13 cellular contexts compared by ENCODE assay signal in the genomic region with DNA sequence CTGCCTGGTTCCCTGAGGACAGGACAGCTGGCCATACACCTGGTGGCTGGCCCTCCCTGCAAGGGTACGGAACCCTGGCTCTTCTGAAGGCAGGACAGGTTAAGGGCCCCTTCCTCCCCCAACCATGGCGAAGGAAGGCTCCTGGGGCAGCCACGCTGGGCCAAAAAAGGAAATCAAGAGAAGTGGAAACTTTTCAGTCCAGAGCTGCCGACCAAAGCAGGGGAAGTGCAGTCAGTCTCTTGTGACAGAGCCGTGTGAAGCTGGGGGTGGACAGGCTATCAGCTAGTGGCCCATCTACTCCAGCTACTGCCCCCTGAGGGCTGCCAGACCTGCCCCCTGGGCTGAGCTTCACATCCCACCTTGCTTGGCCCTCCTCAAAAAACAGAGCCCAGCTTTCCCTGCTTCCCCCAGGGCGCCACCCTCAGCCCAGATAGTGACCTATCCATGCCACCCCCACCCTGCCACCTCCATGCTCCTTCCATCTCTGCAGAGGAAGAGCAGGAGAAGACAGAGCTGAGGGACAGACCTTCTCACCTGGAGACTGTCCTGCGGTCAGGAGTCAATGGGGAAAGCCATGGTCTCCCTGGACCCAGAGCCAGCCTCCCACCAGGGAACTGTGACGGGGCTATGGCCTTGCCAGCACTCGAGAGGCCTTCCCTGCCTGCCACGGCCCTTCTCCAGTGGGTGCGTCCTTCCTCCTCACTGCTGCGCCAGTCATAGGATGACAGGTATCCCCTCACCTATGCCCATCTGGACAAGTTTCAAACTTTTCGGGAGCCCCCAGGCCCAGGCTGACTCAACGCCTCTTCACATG. TPM values are rescaled to one million over a fixed set of nuclear protein-coding genes. Genes with fewer than 3 reads are reported as not detected.
A peak's percentile ranks its signal among the peaks of the same experiment; 100 is the strongest.
DNase-seq lines count a peak whose midpoint lies in the region; ATAC-seq and TF ChIP-seq lines count a peak whose summit lies in the region.
"Had no signal": no experiment of that assay in that cellular context is flagged by ENCODE, and none has a peak within 500 bp of the region (broad histone marks: within the 10 kb centered on the region; RNA-seq: fewer than 3 reads in every experiment).

No MANE protein-coding gene starts in this region.

- H3K27me3 ChIP-seq in parathyroid adenoma (ENCODE audit: control insufficient read depth, insufficient read depth, low read length) (no peaks in the 10 kb centered on the region), suprapubic skin (peaks cover 23% of the 10 kb centered on the region)
- no peaks in the 10 kb centered on the region for H3K27me3 ChIP-seq in naive thymus-derived CD4-positive, alpha-beta T cell (ENCODE audit: control insufficient read depth in 2 of 2, insufficient read depth in 2 of 2, low read length in 2 of 2)

- H3K36me3 Mint-ChIP-seq in activated T-helper 2 cell treated with anti-CD3 and anti-CD28 coated beads, Interferon-gamma antibody, Interleukin-2, Interleukin-4, amounts not matched to agents 10 μg/mL and 5 μg/mL and 100 μg/mL, durations not matched to agents 14 hours and 24 hours and 36 hours (ENCODE audit: low read depth) = peaks cover 49% of the 10 kb centered on the region
- H3K36me3 Mint-ChIP-seq in naive thymus-derived CD4-positive, alpha-beta T cell = peaks cover 0 to 2% (median 0%) of the 10 kb centered on the region in 5 donors

- intact Hi-C loops in activated T-helper 2 cell treated with anti-CD3 and anti-CD28 coated beads, Interferon-gamma antibody, Interleukin-2, Interleukin-4, amounts not matched to agents 10 μg/mL and 5 μg/mL and 100 μg/mL, durations not matched to agents 14 hours and 24 hours and 36 hours (cut with micrococcal nuclease) = no loop called here
- intact Hi-C loops in naive thymus-derived CD4-positive, alpha-beta T cell (cut with micrococcal nuclease) = no loop called here

- 82% methylated on average over 14 of the region's 14 CpGs for WGBS in suprapubic skin

- no peak for TF ChIP-seq POLR2A in suprapubic skin (IDR thresholded peaks at IDR 0.05)

- ATAC-seq in naive thymus-derived CD4-positive, alpha-beta T cell = no peak
- ATAC-seq: activated CD4-positive, CD25-positive, alpha-beta regulatory T cell treated with anti-CD3 and anti-CD28 coated beads, Interleukin-2, amount 50 U/mL, for 24 hours had no signal

- H3K4me3 ChIP-seq in parathyroid adenoma (ENCODE audit: low read depth, low read length) (no peak overlapping the region), suprapubic skin (no peak overlapping the region)
- H3K4me3 ChIP-seq in naive thymus-derived CD4-positive, alpha-beta T cell (ENCODE audit: low read length) = no peak overlapping the region
- H3K4me3 ChIP-seq: neural progenitor cell had no signal

- H3K4me2 ChIP-seq in parathyroid adenoma (ENCODE audit: low read length) = no peak overlapping the region
- H3K4me2 ChIP-seq: neural progenitor cell had no signal

- H3K4me3 Mint-ChIP-seq in activated T-helper 2 cell treated with anti-CD3 and anti-CD28 coated beads, Interferon-gamma antibody, Interleukin-2, Interleukin-4, amounts not matched to agents 10 μg/mL and 5 μg/mL and 100 μg/mL, durations not matched to agents 14 hours and 24 hours and 36 hours (ENCODE audit: low read depth) = peak overlapping the region; percentile 91
- H3K4me3 Mint-ChIP-seq in naive thymus-derived CD4-positive, alpha-beta T cell = no peak overlapping the region
- H3K4me3 Mint-ChIP-seq: immature natural killer cell, neural progenitor cell had no signal

- H3K27me3 Mint-ChIP-seq in activated T-helper 2 cell treated with anti-CD3 and anti-CD28 coated beads, Interferon-gamma antibody, Interleukin-2, Interleukin-4, amounts not matched to agents 10 μg/mL and 5 μg/mL and 100 μg/mL, durations not matched to agents 14 hours and 24 hours and 36 hours (ENCODE audit: low read depth) = no peaks in the 10 kb centered on the region
- peaks cover 0 to 3% (median 0%) of the 10 kb centered on the region in 5 donors for H3K27me3 Mint-ChIP-seq in naive thymus-derived CD4-positive, alpha-beta T cell

- peaks cover 3% of the 10 kb centered on the region for H3K79me2 ChIP-seq in parathyroid adenoma

- DNase-seq in SIG-M5 treated with dmso at 0.1 percent for 504 hours (lab: John Stamatoyannopoulos, UW; ENCODE audit: unreplicated experiment) = peak; percentile 9
- no peak for DNase-seq in SIG-M5 (lab: John Stamatoyannopoulos, UW)
- no peak for DNase-seq in activated T-helper 2 cell treated with anti-CD3 and anti-CD28 coated beads, Interferon-gamma antibody, Interleukin-2, Interleukin-4, amounts not matched to agents 10 μg/mL and 5 μg/mL and 100 μg/mL, durations not matched to agents 14 hours and 24 hours and 36 hours (ENCODE audit: low spot score)
- no peak for DNase-seq in NCI-H1092 treated with DMSO at 0.1 percent for 48 hours (lab: John Stamatoyannopoulos, UW)
- DNase-seq in naive thymus-derived CD4-positive, alpha-beta T cell = no peak
- no peak for DNase-seq in suprapubic skin (ENCODE audit: low spot score in 2 of 2)
- DNase-seq: 8988T, immature natural killer cell, NCI-H748 treated with DMSO at 0.1 percent for 48 hours had no signal

- H3K27ac Mint-ChIP-seq in activated T-helper 2 cell treated with anti-CD3 and anti-CD28 coated beads, Interferon-gamma antibody, Interleukin-2, Interleukin-4, amounts not matched to agents 10 μg/mL and 5 μg/mL and 100 μg/mL, durations not matched to agents 14 hours and 24 hours and 36 hours = peak overlapping the region; percentile 76
- H3K27ac Mint-ChIP-seq in naive thymus-derived CD4-positive, alpha-beta T cell = peak overlapping the region in 1 of 9 donors; percentile 44

- H2AFZ ChIP-seq in parathyroid adenoma = no peak overlapping the region
- H2AFZ ChIP-seq: neural progenitor cell had no signal

- peak overlapping the region; percentile 85 for H3K27ac ChIP-seq in KOPT-K1 (ENCODE audit: low read depth, low read length, poor library complexity, severe bottlenecking)
- H3K27ac ChIP-seq in parathyroid adenoma = peak overlapping the region; percentile 84
- H3K27ac ChIP-seq in naive thymus-derived CD4-positive, alpha-beta T cell (ENCODE audit: low read depth, low read length) = no peak overlapping the region
- no peak overlapping the region for H3K27ac ChIP-seq in suprapubic skin
- H3K27ac ChIP-seq: neural progenitor cell had no signal

- H3K4me1 ChIP-seq in parathyroid adenoma (peaks cover 34% of the 10 kb centered on the region), suprapubic skin (peaks cover 24% of the 10 kb centered on the region)
- H3K4me1 ChIP-seq in naive thymus-derived CD4-positive, alpha-beta T cell (ENCODE audit: control insufficient read depth in 2 of 2, insufficient read depth in 2 of 2, low read length in 2 of 2) = peaks cover 2 to 26% of the 10 kb centered on the region in 2 donors

- CTCF ChIA-PET in naive thymus-derived CD4-positive, alpha-beta T cell (lab: Charles Lee) = no interaction called here

- H3K9ac ChIP-seq in parathyroid adenoma = no peak overlapping the region
- H3K9ac ChIP-seq: neural progenitor cell had no signal

- POLR2A ChIA-PET in naive thymus-derived CD4-positive, alpha-beta T cell (lab: Charles Lee) = no interaction called here

- no peak for TF ChIP-seq EP300 in suprapubic skin (IDR thresholded peaks at IDR 0.05)

- no peaks in the 10 kb centered on the region for H3K9me3 Mint-ChIP-seq in activated T-helper 2 cell treated with anti-CD3 and anti-CD28 coated beads, Interferon-gamma antibody, Interleukin-2, Interleukin-4, amounts not matched to agents 10 μg/mL and 5 μg/mL and 100 μg/mL, durations not matched to agents 14 hours and 24 hours and 36 hours
- H3K9me3 Mint-ChIP-seq in naive thymus-derived CD4-positive, alpha-beta T cell = peaks cover 0 to 3% (median 0%) of the 10 kb centered on the region in 11 donors
- H3K9me3 Mint-ChIP-seq: immature natural killer cell, neural progenitor cell had no signal

- H3K36me3 ChIP-seq in KOPT-K1 (ENCODE audit: insufficient read depth, low read length) (peaks cover 59% of the 10 kb centered on the region; the same call in 1 of the 2 replicates), parathyroid adenoma (ENCODE audit: control insufficient read depth, insufficient read depth, low read length) (no peaks in the 10 kb centered on the region), suprapubic skin (no peaks in the 10 kb centered on the region)
- no peaks in the 10 kb centered on the region for H3K36me3 ChIP-seq in naive thymus-derived CD4-positive, alpha-beta T cell (ENCODE audit: control insufficient read depth in 2 of 3, insufficient read depth in 3 of 3, low read length in 3 of 3)
- H3K36me3 ChIP-seq: neural progenitor cell had no signal

- no peaks in the 10 kb centered on the region for H3K9me3 ChIP-seq in KOPT-K1 (ENCODE audit: insufficient read depth, low read length, poor library complexity, severe bottlenecking)
- H3K9me3 ChIP-seq in parathyroid adenoma (ENCODE audit: control insufficient read depth, low read length) = no peaks in the 10 kb centered on the region
- no peaks in the 10 kb centered on the region for H3K9me3 ChIP-seq in naive thymus-derived CD4-positive, alpha-beta T cell (ENCODE audit: control insufficient read depth in 2 of 3, low read length in 3 of 3)
- no peaks in the 10 kb centered on the region for H3K9me3 ChIP-seq in suprapubic skin

- TF ChIP-seq CTCF in parathyroid adenoma (IDR thresholded peaks at IDR 0.05) (no peak), suprapubic skin (IDR thresholded peaks at IDR 0.05) (no peak)

- H3K4me1 Mint-ChIP-seq in activated T-helper 2 cell treated with anti-CD3 and anti-CD28 coated beads, Interferon-gamma antibody, Interleukin-2, Interleukin-4, amounts not matched to agents 10 μg/mL and 5 μg/mL and 100 μg/mL, durations not matched to agents 14 hours and 24 hours and 36 hours (ENCODE audit: low read depth) = peaks cover 53% of the 10 kb centered on the region
- H3K4me1 Mint-ChIP-seq in naive thymus-derived CD4-positive, alpha-beta T cell = peaks cover 1 to 69% (median 7%) of the 10 kb centered on the region in 7 donors

RNA-seq across cellular contexts. Expression of gene SEMA7A, which starts 4.6 kb away (rescaled TPM):
- total RNA-seq in activated T-helper 2 cell treated with anti-CD3 and anti-CD28 coated beads, Interferon-gamma antibody, Interleukin-2, Interleukin-4, amounts not matched to agents 10 μg/mL and 5 μg/mL and 100 μg/mL, durations not matched to agents 14 hours and 24 hours and 36 hours = 45.9 and 50.3 TPM in 2 replicates
- 10 to 100 TPM in 2 of 5 experiments, 1 to 10 TPM in 3; 1.6 to 15.7 (median 5.0) TPM for total RNA-seq in naive thymus-derived CD4-positive, alpha-beta T cell
- not detected for polyA plus RNA-seq in naive thymus-derived CD4-positive, alpha-beta T cell
- 10 to 100 TPM; 10.1 to 31.4 (median 18.0) TPM for total RNA-seq in suprapubic skin

RNA-seq across cellular contexts. Expression of gene UBL7, which starts 31.8 kb away (rescaled TPM):
- total RNA-seq in activated T-helper 2 cell treated with anti-CD3 and anti-CD28 coated beads, Interferon-gamma antibody, Interleukin-2, Interleukin-4, amounts not matched to agents 10 μg/mL and 5 μg/mL and 100 μg/mL, durations not matched to agents 14 hours and 24 hours and 36 hours = 55.3 and 59.1 TPM in 2 replicates
- 10 to 100 TPM; 20.2 to 50.7 (median 40.6) TPM for total RNA-seq in naive thymus-derived CD4-positive, alpha-beta T cell
- 100 to 1,000 TPM; 108 to 127 TPM for polyA plus RNA-seq in naive thymus-derived CD4-positive, alpha-beta T cell
- 10 to 100 TPM; 32.2 to 74.2 (median 62.8) TPM for total RNA-seq in suprapubic skin

Comparison
In these comparisons a context has a peak if more than half of its experiments do, and no peak if none do; other contexts are left out.
1. H3K27ac ChIP-seq: peak in KOPT-K1 (single experiment) and parathyroid adenoma (single experiment); none in naive thymus-derived CD4-positive, alpha-beta T cell (single experiment) and suprapubic skin (single experiment).